ENCODE assay signal across 32 cellular contexts in genomic region chrX:119393144-119393543, GRCh38.
"Had no signal": no experiment of that assay in that cellular context is flagged by ENCODE, and none has a peak within 500 bp of the region (broad histone marks: within the 10 kb centered on the region; RNA-seq: fewer than 3 reads in every experiment).

No MANE protein-coding gene starts in this region.

- DNase-seq: activated B cell treated with CpG ODN at 0.5 μM for 24 hours; activated CD4-positive, alpha-beta memory T cell treated with anti-CD3 and anti-CD28 coated beads for 36 hours; activated CD4-positive, alpha-beta memory T cell treated with anti-CD3 and anti-CD28 coated beads, Interleukin-2, amount 10 ng/mL, durations not matched to agents 7 days and 5 days; activated CD4-positive, alpha-beta T cell treated with anti-CD3 and anti-CD28 coated beads for 1 hour; activated CD4-positive, alpha-beta T cell treated with anti-CD3 and anti-CD28 coated beads for 36 hours; activated CD4-positive, alpha-beta T cell treated with anti-CD3 and anti-CD28 coated beads for 4 hours; activated CD4-positive, alpha-beta T cell treated with anti-CD3 and anti-CD28 coated beads for 48 hours; activated CD4-positive, alpha-beta T cell treated with anti-CD3 and anti-CD28 coated beads, Interleukin-2, amount 10 ng/mL, durations not matched to agents 24 days and 14 days; activated CD4-positive, alpha-beta T cell treated with anti-CD3 and anti-CD28 coated beads, Interleukin-2, amount 10 ng/mL, durations not matched to agents 7 days and 5 days; activated CD4-positive, alpha-beta T cell treated with anti-CD3 and anti-CD28 coated beads, Interleukin-2, amount 50 U/mL, for 1 hour; activated CD4-positive, alpha-beta T cell treated with anti-CD3 and anti-CD28 coated beads, Interleukin-2, amount 50 U/mL, for 4 hours; activated CD4-positive, alpha-beta T cell treated with anti-CD3 and anti-CD28 coated beads, Interleukin-2, amount 50 U/mL, for 48 hours; activated CD4-positive, CD25-positive, alpha-beta regulatory T cell; activated CD4-positive, CD25-positive, alpha-beta regulatory T cell treated with anti-CD3 and anti-CD28 coated beads, Interleukin-2, amount 50 U/mL, for 72 hours; activated CD8-positive, alpha-beta memory T cell treated with anti-CD3 and anti-CD28 coated beads for 24 hours; activated CD8-positive, alpha-beta memory T cell treated with anti-CD3 and anti-CD28 coated beads, Interleukin-2, amount 10 ng/mL, durations not matched to agents 7 days and 5 days; activated CD8-positive, alpha-beta memory T cell treated with anti-CD3 and anti-CD28 coated beads, Interleukin-2, amount 50 U/mL, for 4 hours; activated CD8-positive, alpha-beta memory T cell treated with anti-CD3 and anti-CD28 coated beads, Interleukin-2, amount 50 U/mL, for 48 hours; activated CD8-positive, alpha-beta T cell treated with anti-CD3 and anti-CD28 coated beads for 36 hours; activated CD8-positive, alpha-beta T cell treated with anti-CD3 and anti-CD28 coated beads, Interleukin-2, amount 10 ng/mL, durations not matched to agents 7 days and 5 days; activated T-cell treated with anti-CD3 and anti-CD28 coated beads for 4 hours; activated T-cell treated with anti-CD3 and anti-CD28 coated beads, Interleukin-2, amount 50 U/mL, for 1 hour; T-helper 1 cell; T-helper 17 cell; T-helper 2 cell; T-helper 9 cell; T1000; WERI-Rb-1 had no signal

- FAIRE-seq: TTC549 had no signal

- H3K36me3 ChIP-seq: WERI-Rb-1 had no signal

- H3K27ac ChIP-seq: VCaP, WERI-Rb-1 had no signal

- ATAC-seq: activated CD4-positive, alpha-beta T cell treated with anti-CD3 and anti-CD28 coated beads for 36 hours; activated CD4-positive, CD25-positive, alpha-beta regulatory T cell treated with anti-CD3 and anti-CD28 coated beads, Interleukin-2, amount 50 U/mL, for 24 hours; activated CD8-positive, alpha-beta memory T cell treated with anti-CD3 and anti-CD28 coated beads, Interleukin-2, amount 10 ng/mL, durations not matched to agents 7 days and 5 days; activated CD8-positive, alpha-beta T cell treated with anti-CD3 and anti-CD28 coated beads for 36 hours; activated CD8-positive, alpha-beta T cell treated with anti-CD3 and anti-CD28 coated beads, Interleukin-2, amount 10 ng/mL, durations not matched to agents 7 days and 5 days; T-helper 17 cell; WTC11 had no signal
